ENCODE assay signal across 28 cellular contexts in the genomic region with DNA sequence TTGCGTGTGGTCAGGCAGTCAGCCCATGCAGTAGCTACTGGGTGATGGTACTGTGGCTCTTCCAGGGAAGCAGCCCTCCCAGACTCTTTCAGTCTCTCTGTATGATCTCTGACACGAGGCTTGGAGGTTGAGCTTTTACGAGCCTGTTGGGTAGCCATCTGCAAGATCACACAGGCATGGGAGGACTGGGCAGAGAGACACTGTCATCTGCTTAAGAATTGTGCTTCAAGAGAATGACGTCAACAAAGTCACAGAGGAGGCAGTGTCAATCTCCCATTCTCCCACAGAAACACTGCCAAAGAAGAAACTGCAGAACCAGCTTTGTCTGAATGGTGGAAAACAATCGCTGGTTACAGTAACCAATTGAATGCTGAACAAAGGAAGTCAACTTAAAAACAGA.
"Had no signal": no experiment of that assay in that cellular context is flagged by ENCODE, and none has a peak within 500 bp of the region (broad histone marks: within the 10 kb centered on the region; RNA-seq: fewer than 3 reads in every experiment).

No MANE protein-coding gene starts in this region.

- H3K9ac ChIP-seq: neural progenitor cell had no signal

- H3K27ac ChIP-seq: breast epithelium, colonic mucosa, epithelial cell of prostate, hepatocyte, neural progenitor cell, skin epidermis, thyroid gland, upper lobe of left lung, vagina had no signal

- H3K27me3 Mint-ChIP-seq: activated CD4-positive, alpha-beta T cell treated with anti-CD3 and anti-CD28 coated beads, Interleukin-2, amount 10 ng/mL, durations not matched to agents 7 days and 5 days; activated CD8-positive, alpha-beta memory T cell treated with anti-CD3 and anti-CD28 coated beads, Interleukin-2, amount 10 ng/mL, durations not matched to agents 7 days and 5 days had no signal

- H3K4me1 Mint-ChIP-seq: activated CD4-positive, alpha-beta T cell treated with anti-CD3 and anti-CD28 coated beads, Interleukin-2, amount 10 ng/mL, durations not matched to agents 7 days and 5 days; activated CD8-positive, alpha-beta memory T cell treated with anti-CD3 and anti-CD28 coated beads, Interleukin-2, amount 10 ng/mL, durations not matched to agents 7 days and 5 days; central memory CD8-positive, alpha-beta T cell; immature natural killer cell; memory B cell; natural killer cell; neural progenitor cell had no signal

- H3K27ac Mint-ChIP-seq: activated CD4-positive, alpha-beta T cell treated with anti-CD3 and anti-CD28 coated beads, Interleukin-2, amount 10 ng/mL, durations not matched to agents 7 days and 5 days; activated CD8-positive, alpha-beta memory T cell treated with anti-CD3 and anti-CD28 coated beads, Interleukin-2, amount 10 ng/mL, durations not matched to agents 7 days and 5 days; activated CD8-positive, alpha-beta T cell treated with anti-CD3 and anti-CD28 coated beads, Interleukin-2, amount 10 ng/mL, durations not matched to agents 7 days and 5 days; activated naive CD4-positive, alpha-beta T cell treated with anti-CD3 and anti-CD28 coated beads, Interleukin-2, amount 50 U/mL, for 72 hours; immature natural killer cell; memory B cell; natural killer cell; neural progenitor cell; T-helper 17 cell had no signal

- H3K36me3 ChIP-seq: breast epithelium, colonic mucosa, neural progenitor cell, thyroid gland, upper lobe of left lung, vagina had no signal

- H3K4me1 ChIP-seq: breast epithelium, colonic mucosa, thyroid gland, upper lobe of left lung, vagina had no signal

- H3K9me3 ChIP-seq: breast epithelium, colonic mucosa, thyroid gland, upper lobe of left lung, vagina had no signal

- H3K4me3 Mint-ChIP-seq: activated CD4-positive, alpha-beta T cell treated with anti-CD3 and anti-CD28 coated beads, Interleukin-2, amount 10 ng/mL, durations not matched to agents 7 days and 5 days; activated CD8-positive, alpha-beta memory T cell treated with anti-CD3 and anti-CD28 coated beads, Interleukin-2, amount 10 ng/mL, durations not matched to agents 7 days and 5 days; activated CD8-positive, alpha-beta T cell treated with anti-CD3 and anti-CD28 coated beads, Interleukin-2, amount 10 ng/mL, durations not matched to agents 7 days and 5 days; central memory CD8-positive, alpha-beta T cell; immature natural killer cell; memory B cell; natural killer cell; neural progenitor cell; T-helper 17 cell had no signal

- DNase-seq: activated CD4-positive, alpha-beta T cell treated with anti-CD3 and anti-CD28 coated beads for 1 hour; activated CD4-positive, alpha-beta T cell treated with anti-CD3 and anti-CD28 coated beads, Interleukin-2, amount 10 ng/mL, durations not matched to agents 7 days and 5 days; activated CD8-positive, alpha-beta memory T cell treated with anti-CD3 and anti-CD28 coated beads, Interleukin-2, amount 10 ng/mL, durations not matched to agents 7 days and 5 days; activated CD8-positive, alpha-beta T cell treated with anti-CD3 and anti-CD28 coated beads, Interleukin-2, amount 10 ng/mL, durations not matched to agents 7 days and 5 days; activated naive CD4-positive, alpha-beta T cell; activated T-cell treated with anti-CD3 and anti-CD28 coated beads, Interleukin-2, amount 50 U/mL, for 48 hours; colonic mucosa; effector CD8-positive, alpha-beta T cell; glutamatergic neuron; immature natural killer cell; natural killer cell; stimulated activated CD4-positive, alpha-beta T cell treated with anti-CD3 and anti-CD28 coated beads, Interleukin-12 subunit alpha, Interleukin-12 subunit beta, amount 100 ng/mL, for 4 hours; stimulated activated CD4-positive, alpha-beta T cell treated with anti-CD3 and anti-CD28 coated beads, Interleukin-4, amount 100 ng/mL, for 1 hour; stimulated activated naive CD8-positive, alpha-beta T cell treated with anti-CD3 and anti-CD28 coated beads, Interleukin-15, Interleukin-2, amounts not matched to agents 100 U/mL and 50 U/mL, for 24 hours; T-helper 17 cell; T1000; thyroid gland; upper lobe of left lung had no signal

- H3K4me3 ChIP-seq: breast epithelium, colonic mucosa, hepatocyte, neural progenitor cell, skin epidermis, thyroid gland, upper lobe of left lung, vagina had no signal

- H3K4me2 ChIP-seq: hepatocyte, neural progenitor cell had no signal

- H3K9me3 Mint-ChIP-seq: activated CD4-positive, alpha-beta T cell treated with anti-CD3 and anti-CD28 coated beads, Interleukin-2, amount 10 ng/mL, durations not matched to agents 7 days and 5 days; activated naive CD4-positive, alpha-beta T cell treated with anti-CD3 and anti-CD28 coated beads, Interleukin-2, amount 50 U/mL, for 72 hours had no signal

- H3K79me2 ChIP-seq: hepatocyte had no signal

- H3K27me3 ChIP-seq: breast epithelium, colonic mucosa, hepatocyte, neural progenitor cell, thyroid gland, upper lobe of left lung, vagina had no signal

- H3K36me3 Mint-ChIP-seq: activated CD8-positive, alpha-beta memory T cell treated with anti-CD3 and anti-CD28 coated beads, Interleukin-2, amount 10 ng/mL, durations not matched to agents 7 days and 5 days; activated naive CD4-positive, alpha-beta T cell treated with anti-CD3 and anti-CD28 coated beads, Interleukin-2, amount 50 U/mL, for 72 hours; immature natural killer cell; memory B cell; natural killer cell; neural progenitor cell had no signal

- ATAC-seq: activated CD8-positive, alpha-beta memory T cell treated with anti-CD3 and anti-CD28 coated beads, Interleukin-2, amount 10 ng/mL, durations not matched to agents 7 days and 5 days; activated CD8-positive, alpha-beta T cell treated with anti-CD3 and anti-CD28 coated beads, Interleukin-2, amount 10 ng/mL, durations not matched to agents 7 days and 5 days; activated naive CD4-positive, alpha-beta T cell treated with anti-CD3 and anti-CD28 coated beads, Interleukin-2, amount 50 U/mL, for 72 hours; natural killer cell; sciatic nerve; stimulated activated naive CD8-positive, alpha-beta T cell treated with anti-CD3 and anti-CD28 coated beads, Interleukin-15, Interleukin-2, amounts not matched to agents 100 U/mL and 50 U/mL, for 24 hours; T-helper 17 cell had no signal
